24 cellular contexts compared by ENCODE assay signal in the genomic region with DNA sequence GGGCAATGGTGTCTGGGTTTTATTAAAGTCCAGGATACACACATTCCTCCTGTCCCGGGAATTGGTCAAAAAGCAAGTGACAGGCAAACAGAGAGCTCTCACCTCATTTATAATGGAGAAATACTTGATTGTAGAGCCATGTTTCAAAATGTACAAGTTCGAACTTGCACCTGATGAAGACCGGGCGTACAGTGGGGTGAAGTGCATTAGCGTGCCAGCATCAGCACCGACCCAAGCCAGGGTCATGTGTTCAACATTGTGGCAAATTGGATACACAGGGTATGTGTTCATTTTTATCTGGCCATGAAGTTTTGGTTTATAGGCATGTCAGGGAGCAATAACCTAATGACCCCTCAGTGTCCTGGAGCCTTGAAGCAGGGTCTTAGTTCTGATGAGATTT.
"Had no signal": no experiment of that assay in that cellular context is flagged by ENCODE, and none has a peak within 500 bp of the region (broad histone marks: within the 10 kb centered on the region; RNA-seq: fewer than 3 reads in every experiment).

No MANE protein-coding gene starts in this region.

- H3K27me3 ChIP-seq: colonic mucosa, esophagus squamous epithelium, foreskin keratinocyte, gastrocnemius medialis had no signal

- DNase-seq: colonic mucosa; cortex of kidney; dermis blood vessel endothelial cell; dorsolateral prefrontal cortex; effector CD4-positive, alpha-beta T cell; effector CD8-positive, alpha-beta T cell; effector memory CD4-positive, alpha-beta T cell; effector memory CD8-positive, alpha-beta T cell; endodermal cell; erythroblast; esophagus squamous epithelium; foreskin fibroblast; foreskin keratinocyte; foreskin melanocyte; gastrocnemius medialis; glutamatergic neuron; head of caudate nucleus; heart left ventricle; heart right ventricle had no signal

- H3K9me3 ChIP-seq: colonic mucosa, esophagus squamous epithelium, gastrocnemius medialis, gastroesophageal sphincter, heart left ventricle, heart right ventricle had no signal

- H3K9me3 Mint-ChIP-seq: endodermal cell had no signal

- H3K36me3 ChIP-seq: colonic mucosa, esophagus squamous epithelium, gastrocnemius medialis, gastroesophageal sphincter, heart left ventricle, heart right ventricle had no signal

- H3K27ac Mint-ChIP-seq: dendritic cell treated with granulocyte-macrophage colony-stimulating factor and Interleukin-4, amounts not matched to agents 40 ng/mL and 50 ng/mL, for 4 days; effector memory CD8-positive, alpha-beta T cell; endodermal cell had no signal

- H3K4me3 ChIP-seq: colonic mucosa, coronary artery, dorsolateral prefrontal cortex, esophagus squamous epithelium, gastrocnemius medialis, gastroesophageal sphincter, heart left ventricle, heart right ventricle had no signal

- H3K4me1 ChIP-seq: colonic mucosa, esophagus squamous epithelium, foreskin keratinocyte, gastrocnemius medialis, gastroesophageal sphincter, heart left ventricle, heart right ventricle had no signal

- H3K4me3 Mint-ChIP-seq: dendritic cell treated with granulocyte-macrophage colony-stimulating factor and Interleukin-4, amounts not matched to agents 40 ng/mL and 50 ng/mL, for 4 days; effector memory CD8-positive, alpha-beta T cell; endodermal cell had no signal

- H3K27ac ChIP-seq: colonic mucosa, coronary artery, dorsolateral prefrontal cortex, epithelial cell of prostate, esophagus squamous epithelium, foreskin keratinocyte, gastrocnemius medialis, gastroesophageal sphincter, heart left ventricle, heart right ventricle had no signal

- ATAC-seq: effector memory CD8-positive, alpha-beta T cell; esophagus mucosa; foreskin keratinocyte; gastrocnemius medialis; gastroesophageal sphincter; heart left ventricle; heart right ventricle had no signal

- H3K27me3 Mint-ChIP-seq: dendritic cell treated with granulocyte-macrophage colony-stimulating factor and Interleukin-4, amounts not matched to agents 40 ng/mL and 50 ng/mL, for 4 days; effector memory CD8-positive, alpha-beta T cell had no signal
